1 cellular context compared by ENCODE assay signal in genomic region chr16:30063278-30063892, GRCh38.
TF ChIP-seq lines count a peak whose summit lies in the region.

No MANE protein-coding gene starts in this region.

TF ChIP-seq in HepG2, 621 proteins besides CTCF, POLR2A, EP300 and RAD21 (continued from another document and continues in another):
- TF ChIP-seq ZBTB4 (CRISPR knock-in tag; IDR thresholded peaks at IDR 0.05; ENCODE audit: borderline replicate concordance) = no peak
- peak; percentile 19; the same call in 1 of the 2 replicates for TF ChIP-seq KDM1A (CRISPR knock-in tag; IDR thresholded peaks at IDR 0.05)
- TF ChIP-seq PREB (CRISPR knock-in tag; IDR thresholded peaks at IDR 0.05) = 0 out of 2 replicates have a peak, but pooled peaks have one; percentile 45
- TF ChIP-seq ADNP (CRISPR knock-in tag; IDR thresholded peaks at IDR 0.05) = 0 out of 2 replicates have a peak, but pooled peaks have one; percentile 11
- TF ChIP-seq ZNF792 (CRISPR knock-in tag; IDR thresholded peaks at IDR 0.05) = 0 out of 2 replicates have a peak, but pooled peaks have one; percentile 70
- peak; percentile 36; the same call in 1 of the 2 replicates for TF ChIP-seq ZNF598 (CRISPR knock-in tag; IDR thresholded peaks at IDR 0.05; ENCODE audit: borderline replicate concordance)
- no peak for TF ChIP-seq CENPBD1 (CRISPR knock-in tag; IDR thresholded peaks at IDR 0.05; ENCODE audit: borderline replicate concordance, low read depth)
- TF ChIP-seq ZBTB10 (CRISPR knock-in tag; IDR thresholded peaks at IDR 0.05; ENCODE audit: borderline replicate concordance) = 0 out of 2 replicates have a peak, but pooled peaks have one; percentile 23
- no peak for TF ChIP-seq KLF16 (CRISPR knock-in tag; IDR thresholded peaks at IDR 0.05)
- TF ChIP-seq ZNF770 (CRISPR knock-in tag; IDR thresholded peaks at IDR 0.05) = no peak
- TF ChIP-seq ZSCAN25 (CRISPR knock-in tag; IDR thresholded peaks at IDR 0.05) = no peak
- TF ChIP-seq ZNF841 (CRISPR knock-in tag; IDR thresholded peaks at IDR 0.05; ENCODE audit: borderline replicate concordance) = no peak
- no peak for TF ChIP-seq CENPT (CRISPR knock-in tag; IDR thresholded peaks at IDR 0.05; ENCODE audit: low read depth)
- 0 out of 2 replicates have a peak, but pooled peaks have one; percentile 7 for TF ChIP-seq ZNF205 (CRISPR knock-in tag; IDR thresholded peaks at IDR 0.05)
- 0 out of 2 replicates have a peak, but pooled peaks have one; percentile 23 for TF ChIP-seq FOXP4 (CRISPR knock-in tag; IDR thresholded peaks at IDR 0.05)
- no peak for TF ChIP-seq ZNF274 (CRISPR knock-in tag; IDR thresholded peaks at IDR 0.05)
- no peak for TF ChIP-seq RFXANK (CRISPR knock-in tag; IDR thresholded peaks at IDR 0.05)
- peak; percentile 85; the same call in 1 of the 2 replicates for TF ChIP-seq ZNF24 (IDR thresholded peaks at IDR 0.05)
- TF ChIP-seq E2F2 (CRISPR knock-in tag; IDR thresholded peaks at IDR 0.05; ENCODE audit: borderline replicate concordance) = 0 out of 2 replicates have a peak, but pooled peaks have one; percentile 8
- TF ChIP-seq THAP7 (CRISPR knock-in tag; IDR thresholded peaks at IDR 0.05) = 0 out of 2 replicates have a peak, but pooled peaks have one; percentile 63
- no peak for TF ChIP-seq ARID2 (CRISPR knock-in tag; IDR thresholded peaks at IDR 0.05; ENCODE audit: borderline replicate concordance)
- 0 out of 2 replicates have a peak, but pooled peaks have one; percentile 1 for TF ChIP-seq MED1 (CRISPR knock-in tag; IDR thresholded peaks at IDR 0.05)
- TF ChIP-seq ZHX1 (CRISPR knock-in tag; IDR thresholded peaks at IDR 0.05; ENCODE audit: low read depth) = no peak
- TF ChIP-seq ZNF646 (CRISPR knock-in tag; IDR thresholded peaks at IDR 0.05) = no peak
- TF ChIP-seq ERF (CRISPR knock-in tag; IDR thresholded peaks at IDR 0.05) = peak; percentile 32; the same call in 1 of the 2 replicates
- TF ChIP-seq LBX2 (CRISPR knock-in tag; IDR thresholded peaks at IDR 0.05; ENCODE audit: borderline replicate concordance) = no peak
- TF ChIP-seq ZNF547 (CRISPR knock-in tag; IDR thresholded peaks at IDR 0.05) = peak; percentile 78
- TF ChIP-seq ZNF883 (CRISPR knock-in tag; IDR thresholded peaks at IDR 0.05; ENCODE audit: not compliant biosample characterization) = peak; percentile 76
